19 cellular contexts compared by ENCODE assay signal in genomic region chr13:25939961-25940687, GRCh38.
"Had no signal": no experiment of that assay in that cellular context is flagged by ENCODE, and none has a peak within 500 bp of the region (broad histone marks: within the 10 kb centered on the region; RNA-seq: fewer than 3 reads in every experiment).

No MANE protein-coding gene starts in this region.

- ATAC-seq: activated CD4-positive, CD25-positive, alpha-beta regulatory T cell treated with anti-CD3 and anti-CD28 coated beads, Interleukin-2, amount 50 U/mL, for 24 hours; activated CD8-positive, alpha-beta memory T cell treated with anti-CD3 and anti-CD28 coated beads, Interleukin-2, amount 10 ng/mL, durations not matched to agents 7 days and 5 days; stimulated activated naive B cell treated with anti-CD40 and anti-IgM and Interleukin-4, amounts not matched to agents 10 μg/mL and 1 μg/mL and 100 μg/mL, for 72 hours had no signal

- DNase-seq: activated CD4-positive, alpha-beta T cell treated with anti-CD3 and anti-CD28 coated beads, Interleukin-2, amount 50 U/mL, for 4 hours; activated CD8-positive, alpha-beta memory T cell treated with anti-CD3 and anti-CD28 coated beads, Interleukin-2, amount 10 ng/mL, durations not matched to agents 7 days and 5 days; activated effector memory CD4-positive, alpha-beta T cell treated with Interleukin-2 at 50 U/mL for 16 hours; activated T-cell treated with anti-CD3 and anti-CD28 coated beads, Interleukin-2, amount 50 U/mL, for 1 hour; amygdala; brain microvascular endothelial cell; cerebellar nuclear complex; effector CD8-positive, alpha-beta T cell; foreskin fibroblast; glutamatergic neuron; hypothalamus; lower lobe of right lung; midbrain; retina; stimulated activated naive B cell treated with anti-CD40 and anti-IgM and Interleukin-4, amounts not matched to agents 10 μg/mL and 1 μg/mL and 100 μg/mL, for 72 hours; T-helper 9 cell; transverse colon had no signal

- H3K27ac ChIP-seq: brain microvascular endothelial cell, lower lobe of right lung, transverse colon had no signal

- H3K4me3 Mint-ChIP-seq: activated CD8-positive, alpha-beta memory T cell treated with anti-CD3 and anti-CD28 coated beads, Interleukin-2, amount 10 ng/mL, durations not matched to agents 7 days and 5 days; activated naive CD4-positive, alpha-beta T cell treated with anti-CD3 and anti-CD28 coated beads, Interleukin-2, amount 50 U/mL, for 24 hours; stimulated activated naive B cell treated with anti-CD40 and anti-IgM and Interleukin-4, amounts not matched to agents 10 μg/mL and 1 μg/mL and 100 μg/mL, for 72 hours had no signal

- H3K36me3 Mint-ChIP-seq: activated CD8-positive, alpha-beta memory T cell treated with anti-CD3 and anti-CD28 coated beads, Interleukin-2, amount 10 ng/mL, durations not matched to agents 7 days and 5 days; activated naive CD4-positive, alpha-beta T cell treated with anti-CD3 and anti-CD28 coated beads, Interleukin-2, amount 50 U/mL, for 24 hours; stimulated activated naive B cell treated with anti-CD40 and anti-IgM and Interleukin-4, amounts not matched to agents 10 μg/mL and 1 μg/mL and 100 μg/mL, for 72 hours had no signal

- H3K9me3 ChIP-seq: lower lobe of right lung, transverse colon had no signal

- H3K36me3 ChIP-seq: brain microvascular endothelial cell, lower lobe of right lung, transverse colon had no signal

- H3K27ac Mint-ChIP-seq: activated CD8-positive, alpha-beta memory T cell treated with anti-CD3 and anti-CD28 coated beads, Interleukin-2, amount 10 ng/mL, durations not matched to agents 7 days and 5 days; activated naive CD4-positive, alpha-beta T cell treated with anti-CD3 and anti-CD28 coated beads, Interleukin-2, amount 50 U/mL, for 24 hours; stimulated activated naive B cell treated with anti-CD40 and anti-IgM and Interleukin-4, amounts not matched to agents 10 μg/mL and 1 μg/mL and 100 μg/mL, for 72 hours had no signal

- H3K27me3 Mint-ChIP-seq: activated naive CD4-positive, alpha-beta T cell treated with anti-CD3 and anti-CD28 coated beads, Interleukin-2, amount 50 U/mL, for 24 hours had no signal

- H3K4me3 ChIP-seq: lower lobe of right lung, transverse colon had no signal

- H3K4me1 ChIP-seq: lower lobe of right lung, transverse colon had no signal

- H3K9me3 Mint-ChIP-seq: activated naive CD4-positive, alpha-beta T cell treated with anti-CD3 and anti-CD28 coated beads, Interleukin-2, amount 50 U/mL, for 24 hours had no signal

- H3K27me3 ChIP-seq: brain microvascular endothelial cell, transverse colon had no signal

- H3K4me1 Mint-ChIP-seq: activated CD8-positive, alpha-beta memory T cell treated with anti-CD3 and anti-CD28 coated beads, Interleukin-2, amount 10 ng/mL, durations not matched to agents 7 days and 5 days had no signal
